21 cellular contexts compared by ENCODE assay signal in the genomic region with DNA sequence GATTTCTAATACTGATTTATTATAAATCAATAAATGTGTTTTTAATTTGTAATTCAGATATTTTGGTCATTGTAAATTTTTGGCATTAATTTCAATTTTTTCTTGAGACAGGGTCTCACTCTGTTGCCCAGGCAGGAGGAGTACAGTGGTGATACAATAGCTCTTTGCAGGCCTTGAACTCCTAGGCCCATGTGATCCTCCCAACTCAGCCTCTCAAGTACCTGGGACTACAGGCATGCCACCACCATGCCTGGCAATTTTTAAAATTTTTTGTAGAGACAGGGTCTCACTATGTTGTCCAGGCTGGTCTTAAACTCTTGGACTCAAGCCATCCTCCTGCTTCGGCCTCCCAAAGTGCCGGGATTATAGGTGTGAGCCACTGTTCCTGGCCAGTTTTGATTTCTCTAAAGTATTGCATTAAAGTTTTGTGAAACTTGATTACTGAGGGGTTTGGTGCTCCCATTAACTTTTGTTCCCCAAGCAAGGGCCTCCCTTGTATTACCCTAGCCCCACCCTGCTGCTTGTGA. TPM values are rescaled to one million over a fixed set of nuclear protein-coding genes. Genes with fewer than 3 reads are reported as not detected.
DNase-seq lines count a peak whose midpoint lies in the region; ATAC-seq, FAIRE-seq and TF ChIP-seq lines count a peak whose summit lies in the region.
"Had no signal": no experiment of that assay in that cellular context is flagged by ENCODE, and none has a peak within 500 bp of the region (broad histone marks: within the 10 kb centered on the region; RNA-seq: fewer than 3 reads in every experiment).

No MANE protein-coding gene starts in this region.

- no peak overlapping the region for H3K4ac ChIP-seq in H1 (replicated peaks; ENCODE audit: insufficient read length, low read depth, low read length)

- TF ChIP-seq POLR2A in H1 (IDR thresholded peaks at IDR 0.05; ENCODE audit: control extremely low read depth in 1 of 2, low read depth in 2 of 2, low read length in 2 of 2): no peak

- H3K4me3 ChIP-seq in HEK293 (ENCODE audit: low read depth, low read length) (no peak overlapping the region), H1 (ENCODE audit: extremely low read depth in 1 of 4, insufficient read depth in 2 of 4, low read depth in 3 of 4, low read length in 4 of 4) (no peak overlapping the region)
- H3K4me3 ChIP-seq: GM23338, HAP-1 had no signal

- no peak overlapping the region for H2BK120ac ChIP-seq in H1 (replicated peaks; ENCODE audit: low read depth, low read length)

- H3K56ac ChIP-seq in H1 (replicated peaks; ENCODE audit: insufficient read length, low read depth, low read length): no peak overlapping the region

- H2AFZ ChIP-seq in H1 (ENCODE audit: low read length): no peak overlapping the region
- H2AFZ ChIP-seq: GM23338 had no signal

- H3K4me2 ChIP-seq in H1 (ENCODE audit: insufficient read depth in 1 of 2, low read depth in 2 of 2, low read length in 2 of 2): no peak overlapping the region
- H3K4me2 ChIP-seq: GM23338 had no signal

- H4K8ac ChIP-seq in H1 (ENCODE audit: extremely low read depth, insufficient read depth, low read length): no peak overlapping the region

- TF ChIP-seq RAD21 in H1 (IDR thresholded peaks at IDR 0.05 in 1 of 2, conservative IDR thresholded peaks at IDR 0.05 in 1 of 2; ENCODE audit: low read depth in 2 of 2, low read length in 2 of 2): no peak

- H4K91ac ChIP-seq in H1 (replicated peaks; ENCODE audit: insufficient read length, low read length): no peak overlapping the region

- POLR2A ChIA-PET in HEK293 (lab: Yijun Ruan, JAX) (no interaction called here), RWPE1 (lab: Yijun Ruan, JAX; ENCODE audit: low non-redundant PET) (no interaction called here), H1 (lab: Charles Lee; ENCODE audit: partially characterized antibody) (interaction anchor here (1.1 to 24.1 kb wide), 4 partner anchors 17 to 49 kb away, joined by 3 to 403 read pairs (median 6); no protein-coding TSS in a partner anchor)

- CTCF ChIA-PET in HEK293 (lab: Yijun Ruan, JAX): interaction anchor here (0.6 to 2.4 kb wide), 3 partner anchors 10 to 429 kb away, joined by 3 to 7 read pairs (median 4); partner anchors contain the start of gene CDIP1
- CTCF ChIA-PET in RWPE1 (lab: Yijun Ruan, JAX): no interaction called here
- CTCF ChIA-PET in H1 (lab: Charles Lee; ENCODE audit: partially characterized antibody): interaction anchor here (0.9 to 3.7 kb wide), 10 partner anchors 11 to 62 kb away, joined by 3 to 26 read pairs (median 6); no protein-coding TSS in a partner anchor

- H3K79me2 ChIP-seq in H1 (ENCODE audit: control insufficient read depth in 1 of 2, insufficient read depth in 2 of 2, low read length in 2 of 2): peaks cover 0 to 5% of the 10 kb centered on the region in 2 experiments; a peak in 1 of 4 replicates

- H3K4me1 ChIP-seq in HEK293 (ENCODE audit: control insufficient read depth, insufficient read depth, low read length) (no peaks in the 10 kb centered on the region), H1 (replicated peaks in 1 of 4; ENCODE audit: control insufficient read depth in 3 of 4, insufficient read depth in 4 of 4, low read length in 3 of 4) (no peaks in the 10 kb centered on the region; a peak in 3 of 7 replicates)
- H3K4me1 ChIP-seq: HAP-1 had no signal

- no peak for FAIRE-seq in H1 (lab: Jason Lieb, UNC)
- FAIRE-seq: GM12891, GM18507, H54 had no signal

- 96% methylated on average over 2 of the region's 2 CpGs; no CpG with 5 or more reads in 1 of the 2 experiments for WGBS in H1 (ENCODE audit: extremely low coverage in 1 of 2, insufficient coverage in 1 of 2, insufficient read length in 1 of 2, insufficient replicate concordance in 2 of 2, low coverage in 1 of 2, low lambda C conversion rate in 2 of 2, missing lambda C conversion rate in 1 of 2), 2 experiments

- H3K27me3 ChIP-seq in H1 (replicated peaks in 1 of 4; ENCODE audit: control insufficient read depth in 3 of 4, extremely low read depth in 1 of 4, insufficient read depth in 3 of 4, low read length in 3 of 4): no peaks in the 10 kb centered on the region; a peak in 1 of 7 replicates

- peaks cover 8% of the 10 kb centered on the region; the same call in 1 of the 2 replicates for H3K23me2 ChIP-seq in H1 (ENCODE audit: low read depth, low read length)

- TF ChIP-seq CTCF in HEK293 (tag by site-specific recombination; IDR thresholded peaks at IDR 0.05) (no peak), RWPE1 (conservative IDR thresholded peaks at IDR 0.05; ENCODE audit: low read depth) (no peak), H1 (IDR thresholded peaks at IDR 0.05; ENCODE audit: control extremely low read depth in 1 of 3, insufficient read depth in 1 of 3, low read depth in 1 of 3, low read length in 3 of 3) (no peak)

- H3K9me3 ChIP-seq in HEK293 (ENCODE audit: control insufficient read depth, insufficient read depth, low read depth, low read length): no peaks in the 10 kb centered on the region
- H3K9me3 ChIP-seq in H1 (ENCODE audit: insufficient read depth in 2 of 2, low read depth in 1 of 2, low read length in 1 of 2): peaks cover 0 to 7% of the 10 kb centered on the region in 2 experiments; a peak in 2 of 4 replicates

- H4K5ac ChIP-seq in H1 (ENCODE audit: insufficient read length, low read depth, low read length): no peak overlapping the region

- H3K27ac ChIP-seq in HEK293 (ENCODE audit: extremely low read depth, low read depth, low read length) (no peak overlapping the region), RWPE1 (peak overlapping the region; percentile 39), H1 (ENCODE audit: low read depth, low read length) (no peak overlapping the region)

- no peak overlapping the region for H2BK20ac ChIP-seq in H1 (ENCODE audit: low read length)

- no peak overlapping the region for H2AK5ac ChIP-seq in H1 (ENCODE audit: low read depth, low read length)

- no peak overlapping the region for H3K9ac ChIP-seq in H1 (replicated peaks in 1 of 4; ENCODE audit: extremely low read depth in 1 of 4, low read depth in 3 of 4, low read length in 3 of 4)

- no peak for TF ChIP-seq EP300 in H1 (IDR thresholded peaks at IDR 0.05; ENCODE audit: borderline replicate concordance in 1 of 2, low read depth in 2 of 2, low read length in 2 of 2)

- no peak overlapping the region for H3K18ac ChIP-seq in H1 (ENCODE audit: extremely low read depth, low read length)

- ATAC-seq in stimulated activated naive CD8-positive, alpha-beta T cell treated with anti-CD3 and anti-CD28 coated beads, Interleukin-15, Interleukin-2, amounts not matched to agents 100 U/mL and 50 U/mL, for 24 hours: no peak
- ATAC-seq: GM23338 had no signal

- H3K36me3 ChIP-seq in HEK293 (ENCODE audit: control insufficient read depth in 2 of 2, insufficient read depth in 1 of 2, low read length in 2 of 2) (no peaks in the 10 kb centered on the region), H1 (ENCODE audit: control insufficient read depth in 2 of 4, insufficient read depth in 4 of 4, low read length in 3 of 4) (no peaks in the 10 kb centered on the region)
- H3K36me3 ChIP-seq: HAP-1 had no signal

- no peak overlapping the region for H2BK15ac ChIP-seq in H1 (ENCODE audit: low read length)

- no peak overlapping the region for H3K14ac ChIP-seq in H1 (ENCODE audit: insufficient read length)

- H2BK5ac ChIP-seq in H1 (ENCODE audit: low read depth, low read length): no peak overlapping the region

- no peak overlapping the region for H3K23ac ChIP-seq in H1 (ENCODE audit: insufficient read length)

- DNase-seq in RWPE1 (ENCODE audit: low spot score) (no peak), H1 (ENCODE audit: low read depth in 1 of 2, low spot score in 2 of 2) (no peak), SW480 (ENCODE audit: low spot score) (no peak), NCI-H69 (lab: John Stamatoyannopoulos, UW) (no peak)
- no peak for DNase-seq in stimulated activated naive CD8-positive, alpha-beta T cell treated with anti-CD3 and anti-CD28 coated beads, Interleukin-15, Interleukin-2, amounts not matched to agents 100 U/mL and 50 U/mL, for 24 hours
- DNase-seq: C1 segment of cervical spinal cord; Calu3; CD4-positive, alpha-beta memory T cell; COR-L47; DMS53; DMS79 treated with DMSO at 0.1 percent for 48 hours; GF-D8 had no signal

- H4K20me1 ChIP-seq in H1 (replicated peaks in 1 of 2; ENCODE audit: control insufficient read depth in 1 of 2, insufficient read depth in 2 of 2, low read length in 2 of 2): no peaks in the 10 kb centered on the region

- no peak overlapping the region for H2BK12ac ChIP-seq in H1 (ENCODE audit: low read depth, low read length)

- H3K79me1 ChIP-seq in H1 (ENCODE audit: low read depth, low read length): no peaks in the 10 kb centered on the region

RNA-seq across cellular contexts. Expression of gene TFAP4, which starts 5.2 kb away (rescaled TPM):
- 41.0 and 41.6 TPM in 2 replicates for total RNA-seq in H1 (2021; fragmentation: NEBNext Ultra II Directional; extraction: Animal tissue kit (Norgen Biotek cat#: 25700))
- 16.1 and 21.3 TPM in 2 replicates for polyA plus RNA-seq in H1 (2011; rRNA removed)
- polyA plus RNA-seq in H1 (2011; cell fraction: cytosol; rRNA removed): 20.1 TPM
- 40.5 TPM for polyA plus RNA-seq in H1 (2011; cell fraction: nucleus; rRNA removed)
- 20.6 to 34.7 TPM (median 28.3 TPM) in 4 replicates for polyA plus RNA-seq in H1 (2012, experiment 1 of 2)
- 17.6 TPM for polyA plus RNA-seq in H1 (2012, experiment 2 of 2)
- 18.0 TPM for polyA plus RNA-seq in H1 (2013, experiment 1 of 2)
- 18.0 TPM for polyA plus RNA-seq in H1 (2013, experiment 2 of 2)
- polyA minus RNA-seq in H1 (2011; rRNA and poly(A)+ RNA removed): 29.6 and 44.4 TPM in 2 replicates
- 36.2 TPM for polyA minus RNA-seq in H1 (2011; cell fraction: cytosol; rRNA and poly(A)+ RNA removed)
- 30.1 TPM for polyA minus RNA-seq in H1 (2011; cell fraction: nucleus; rRNA and poly(A)+ RNA removed)

RNA-seq across cellular contexts. Expression of gene SRL, which starts 36.2 kb away (rescaled TPM):
- 0.08 TPM in 1 of 2 replicates, not detected in the other for total RNA-seq in H1 (2021; fragmentation: NEBNext Ultra II Directional; extraction: Animal tissue kit (Norgen Biotek cat#: 25700))
- polyA plus RNA-seq in H1 (2011; rRNA removed): 0.05 and 0.09 TPM in 2 replicates
- 0.04 TPM for polyA plus RNA-seq in H1 (2011; cell fraction: cytosol; rRNA removed)
- 0.09 TPM for polyA plus RNA-seq in H1 (2011; cell fraction: nucleus; rRNA removed)
- 0.06 to 0.09 TPM (median 0.08 TPM) in 4 replicates for polyA plus RNA-seq in H1 (2012, experiment 1 of 2)
- polyA plus RNA-seq in H1 (2012, experiment 2 of 2): not detected
- polyA plus RNA-seq in H1 (2013, experiment 1 of 2): 0.04 TPM
- polyA plus RNA-seq in H1 (2013, experiment 2 of 2): 0.07 TPM
- 0.05 TPM in 1 of 2 replicates, not detected in the other for polyA minus RNA-seq in H1 (2011; rRNA and poly(A)+ RNA removed)
- not detected for polyA minus RNA-seq in H1 (2011; cell fraction: cytosol; rRNA and poly(A)+ RNA removed)
- polyA minus RNA-seq in H1 (2011; cell fraction: nucleus; rRNA and poly(A)+ RNA removed): not detected
- total RNA-seq: A172; Calu3; CD4-positive, alpha-beta memory T cell; Daoy; GM23338 had no signal
- polyA plus RNA-seq: BJ; CD4-positive, alpha-beta memory T cell; GM23338 had no signal

RNA-seq across cellular contexts. Expression of gene GLIS2, which starts 37.8 kb away (rescaled TPM):
- 17.4 and 18.6 TPM in 2 replicates for total RNA-seq in H1 (2021; fragmentation: NEBNext Ultra II Directional; extraction: Animal tissue kit (Norgen Biotek cat#: 25700))
- polyA plus RNA-seq in H1 (2011; rRNA removed): 4.3 and 7.6 TPM in 2 replicates
- polyA plus RNA-seq in H1 (2011; cell fraction: cytosol; rRNA removed): 2.7 TPM
- 8.4 TPM for polyA plus RNA-seq in H1 (2011; cell fraction: nucleus; rRNA removed)
- 8.3 to 13.8 TPM (median 12.3 TPM) in 4 replicates for polyA plus RNA-seq in H1 (2012, experiment 1 of 2)
- 11.8 TPM for polyA plus RNA-seq in H1 (2012, experiment 2 of 2)
- polyA plus RNA-seq in H1 (2013, experiment 1 of 2): 9.4 TPM
- polyA plus RNA-seq in H1 (2013, experiment 2 of 2): 9.5 TPM
- polyA minus RNA-seq in H1 (2011; rRNA and poly(A)+ RNA removed): 2.0 and 3.2 TPM in 2 replicates
- polyA minus RNA-seq in H1 (2011; cell fraction: cytosol; rRNA and poly(A)+ RNA removed): 7.0 TPM
- 5.7 TPM for polyA minus RNA-seq in H1 (2011; cell fraction: nucleus; rRNA and poly(A)+ RNA removed)
- polyA plus RNA-seq: CD4-positive, alpha-beta memory T cell had no signal
